In genomic region chr12:98149270-98149669, GRCh38 we compare ENCODE assay signal across 18 cellular contexts.
DNase-seq lines count a peak whose midpoint lies in the region; ATAC-seq and TF ChIP-seq lines count a peak whose summit lies in the region.
"Had no signal": no experiment of that assay in that cellular context is flagged by ENCODE, and none has a peak within 500 bp of the region (broad histone marks: within the 10 kb centered on the region; RNA-seq: fewer than 3 reads in every experiment).

No MANE protein-coding gene starts in this region.

- H3K9me3 Mint-ChIP-seq in Calu3 (ENCODE audit: low read depth, unreplicated experiment): no peaks in the 10 kb centered on the region
- H3K9me3 Mint-ChIP-seq: activated CD4-positive, alpha-beta memory T cell treated with anti-CD3 and anti-CD28 coated beads for 36 hours; central memory CD8-positive, alpha-beta T cell had no signal

- CTCF ChIA-PET in Calu3 (lab: Charles Lee): no interaction called here

- peaks cover 23% of the 10 kb centered on the region for H3K4me1 Mint-ChIP-seq in Calu3 (ENCODE audit: low read depth, unreplicated experiment)
- H3K4me1 Mint-ChIP-seq: central memory CD8-positive, alpha-beta T cell; nephron progenitor cell had no signal

- H3K4me3 Mint-ChIP-seq in Calu3 (ENCODE audit: low read depth, unreplicated experiment): no peak overlapping the region
- H3K4me3 Mint-ChIP-seq: activated CD4-positive, alpha-beta memory T cell treated with anti-CD3 and anti-CD28 coated beads for 36 hours; CD4-positive, alpha-beta T cell; central memory CD8-positive, alpha-beta T cell; nephron progenitor cell had no signal

- no peak for DNase-seq in Calu3
- no peak for DNase-seq in NCI-H82 treated with DMSO at 0.1 percent for 48 hours (lab: John Stamatoyannopoulos, UW; ENCODE audit: unreplicated experiment)
- no peak for DNase-seq in SW 1271 (lab: John Stamatoyannopoulos, UW)
- DNase-seq in right cardiac atrium: no peak
- DNase-seq in sciatic nerve (ENCODE audit: low spot score): no peak
- DNase-seq: activated CD4-positive, alpha-beta memory T cell treated with anti-CD3 and anti-CD28 coated beads for 36 hours; CD4-positive, alpha-beta T cell; Kasumi-1; mesenchymal stem cell; NCI-H1694; NCI-H446 treated with DMSO at 0.1 percent for 48 hours; nephron progenitor cell; retina; transverse colon had no signal

- no peaks in the 10 kb centered on the region for H3K4me1 ChIP-seq in right cardiac atrium (ENCODE audit: control insufficient read depth, insufficient read depth, low read length)
- H3K4me1 ChIP-seq: transverse colon had no signal

- BruUV-seq in Calu3 (replicated peaks; lab: Mats Ljungman, UMichigan): no TSS peak

- peak overlapping the region; percentile 84 for H3K27ac Mint-ChIP-seq in Calu3 (ENCODE audit: unreplicated experiment)
- H3K27ac Mint-ChIP-seq: activated CD4-positive, alpha-beta memory T cell treated with anti-CD3 and anti-CD28 coated beads for 36 hours; CD4-positive, alpha-beta T cell; nephron progenitor cell had no signal

- intact Hi-C loops in Calu3 (cut with micrococcal nuclease; ENCODE audit: unreplicated experiment): loop anchor here (5.0 kb wide), 1 partner anchor 447 kb away; no protein-coding TSS in a partner anchor
- intact Hi-C loops in right cardiac atrium (cut with DNase I): no loop called here
- intact Hi-C loops in sciatic nerve (cut with DNase I): no loop called here

- no peak overlapping the region for H3K4me3 ChIP-seq in right cardiac atrium (ENCODE audit: low read length)
- H3K4me3 ChIP-seq: transverse colon had no signal

- H3K27me3 Mint-ChIP-seq in Calu3 (ENCODE audit: unreplicated experiment): no peaks in the 10 kb centered on the region
- H3K27me3 Mint-ChIP-seq: activated CD4-positive, alpha-beta memory T cell treated with anti-CD3 and anti-CD28 coated beads for 36 hours; CD4-positive, alpha-beta T cell; central memory CD8-positive, alpha-beta T cell had no signal

- H3K36me3 Mint-ChIP-seq in Calu3 (ENCODE audit: insufficient read depth, unreplicated experiment): no peaks in the 10 kb centered on the region
- H3K36me3 Mint-ChIP-seq: activated CD4-positive, alpha-beta memory T cell treated with anti-CD3 and anti-CD28 coated beads for 36 hours had no signal

- no peak overlapping the region for H3K27ac ChIP-seq in right cardiac atrium (ENCODE audit: low read length)
- H3K27ac ChIP-seq: transverse colon had no signal

- no peak for TF ChIP-seq CTCF in Calu3 (IDR thresholded peaks at IDR 0.05; ENCODE audit: unreplicated experiment)

- peak; percentile 86 for ATAC-seq in GM19043 (IDR thresholded peaks at IDR 0.05; ENCODE audit: low read depth, unreplicated experiment)
- peak; percentile 82 for ATAC-seq in HG02610 (IDR thresholded peaks at IDR 0.05; ENCODE audit: unreplicated experiment)
- peak; percentile 82 for ATAC-seq in HG03354 (IDR thresholded peaks at IDR 0.05; ENCODE audit: poor library complexity, severe bottlenecking, unreplicated experiment)
- ATAC-seq in right cardiac atrium: no peak
- no peak for ATAC-seq in sciatic nerve

- no peaks in the 10 kb centered on the region for H3K9me3 ChIP-seq in right cardiac atrium (ENCODE audit: control insufficient read depth, low read length)
- H3K9me3 ChIP-seq: transverse colon had no signal

- no peaks in the 10 kb centered on the region for H3K27me3 ChIP-seq in right cardiac atrium (ENCODE audit: control insufficient read depth, insufficient read depth)
- H3K27me3 ChIP-seq: transverse colon had no signal

Comparison
In these comparisons a context has a peak if more than half of its experiments do, and no peak if none do; other contexts are left out.
1. ATAC-seq: peak in GM19043 (single experiment), HG02610 (single experiment) and HG03354 (single experiment); none in right cardiac atrium (0 of 2) and sciatic nerve (single experiment).